ENCODE assay signal across 11 cellular contexts in the genomic region with DNA sequence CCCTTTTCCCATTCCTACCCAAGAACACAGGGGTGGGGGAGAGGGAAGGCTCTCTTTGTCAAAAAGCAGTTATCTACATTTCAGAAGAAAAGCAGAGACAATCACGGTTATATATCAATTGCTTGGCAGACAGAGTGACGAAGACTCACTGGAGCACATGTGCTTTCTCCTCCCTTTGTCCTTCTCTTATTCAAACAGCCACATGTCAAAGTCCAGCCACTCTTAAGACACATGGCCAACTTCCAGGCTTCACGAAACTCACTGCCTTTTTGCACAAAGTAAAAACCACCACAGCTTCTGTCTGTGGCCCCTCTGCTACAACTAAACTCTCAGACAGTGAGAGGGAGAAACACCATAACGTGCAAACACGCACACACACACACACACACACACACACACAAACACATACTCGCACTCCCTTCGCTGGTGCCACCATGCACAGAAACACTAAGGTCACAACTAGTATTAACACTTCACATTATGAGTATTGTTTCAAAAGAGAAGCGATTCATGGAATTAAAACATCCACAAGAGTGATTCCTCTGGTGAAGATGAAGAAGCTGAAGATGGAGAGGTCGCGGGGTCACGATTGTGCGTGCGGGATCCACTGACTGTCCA. TPM values are rescaled to one million over a fixed set of nuclear protein-coding genes. Genes with fewer than 3 reads are reported as not detected.
DNase-seq lines count a peak whose midpoint lies in the region; ATAC-seq and TF ChIP-seq lines count a peak whose summit lies in the region.
"Had no signal": no experiment of that assay in that cellular context is flagged by ENCODE, and none has a peak within 500 bp of the region (broad histone marks: within the 10 kb centered on the region; RNA-seq: fewer than 3 reads in every experiment).

No MANE protein-coding gene starts in this region.

- H2AFZ ChIP-seq in mammary epithelial cell (ENCODE audit: low read depth, low read length) = no peak overlapping the region

- no peak for ATAC-seq in naive B cell (ENCODE audit: low read depth in 2 of 2)
- ATAC-seq in psoas muscle = no peak
- ATAC-seq in HG02970 (IDR thresholded peaks at IDR 0.05; ENCODE audit: low FRiP score, unreplicated experiment) = no peak

- H3K4me1 ChIP-seq in HUES48 (ENCODE audit: control insufficient read depth, insufficient read depth, low read length) (no peaks in the 10 kb centered on the region), mammary epithelial cell (ENCODE audit: insufficient read depth, low read length) (no peaks in the 10 kb centered on the region), psoas muscle (no peaks in the 10 kb centered on the region)

- peaks cover 54% of the 10 kb centered on the region for H3K36me3 ChIP-seq in HUES48 (ENCODE audit: control insufficient read depth, insufficient read depth, low read length)
- no peaks in the 10 kb centered on the region for H3K36me3 ChIP-seq in mammary epithelial cell (ENCODE audit: insufficient read depth, low read length)
- peaks cover 0 to 70% of the 10 kb centered on the region in 2 donors for H3K36me3 ChIP-seq in psoas muscle (ENCODE audit: insufficient read depth in 1 of 2, low read depth in 1 of 2)

- H3K9ac ChIP-seq in HUES48 (ENCODE audit: low read depth, low read length) (no peak overlapping the region), mammary epithelial cell (ENCODE audit: insufficient read depth, low read length) (no peak overlapping the region)

- no peak for DNase-seq in mammary epithelial cell
- no peak for DNase-seq in naive B cell
- DNase-seq in psoas muscle = no peak
- DNase-seq in CD1c-positive myeloid dendritic cell (ENCODE audit: extremely low spot score) = no peak
- DNase-seq: activated CD8-positive, alpha-beta memory T cell treated with anti-CD3 and anti-CD28 coated beads, Interleukin-2, amount 50 U/mL, for 48 hours; effector memory CD4-positive, alpha-beta T cell; left lung; Peyer's patch; stimulated activated CD4-positive, alpha-beta T cell treated with anti-CD3 and anti-CD28 coated beads, Interleukin-2, amount 100 ng/mL, for 48 hours had no signal

- H3K4me3 Mint-ChIP-seq in naive B cell = peak overlapping the region in 2 of 8 donors; percentile 28 to 56

- 99% methylated on average over 13 of the region's 13 CpGs for WGBS in mammary epithelial cell (ENCODE audit: low coverage, missing lambda C conversion rate)
- 85 to 86% (median 86%) methylated on average over 13 of the region's 13 CpGs for WGBS in psoas muscle, 3 donors

- peaks cover 0 to 16% of the 10 kb centered on the region in 2 donors for H3K36me3 Mint-ChIP-seq in naive B cell

- no peaks in the 10 kb centered on the region for H4K20me1 ChIP-seq in mammary epithelial cell (ENCODE audit: insufficient read depth, low read length)

- H3K9me3 Mint-ChIP-seq in naive B cell = no peaks in the 10 kb centered on the region

- no peak overlapping the region for H3K4me2 ChIP-seq in mammary epithelial cell (ENCODE audit: insufficient read depth, low read depth, low read length)

- H3K4me3 ChIP-seq in HUES48 (ENCODE audit: low read depth, low read length) (no peak overlapping the region), mammary epithelial cell (replicated peaks in 1 of 3; ENCODE audit: insufficient read depth in 1 of 3, low read depth in 2 of 3, low read length in 3 of 3) (no peak overlapping the region), psoas muscle (no peak overlapping the region)
- H3K4me3 ChIP-seq: left lung, Peyer's patch had no signal

- no peaks in the 10 kb centered on the region for H3K27me3 Mint-ChIP-seq in naive B cell

- CTCF ChIA-PET in mammary epithelial cell (lab: Charles Lee; ENCODE audit: low non-redundant PET) = no interaction called here

- TSS peak; percentile 38 for BruUV-seq in mammary epithelial cell (replicated peaks; lab: Mats Ljungman, UMichigan)

- no peaks in the 10 kb centered on the region for H3K27me3 ChIP-seq in HUES48 (ENCODE audit: control insufficient read depth, insufficient read depth, low read length)
- no peaks in the 10 kb centered on the region for H3K27me3 ChIP-seq in mammary epithelial cell (ENCODE audit: insufficient read depth, low read length)
- no peaks in the 10 kb centered on the region for H3K27me3 ChIP-seq in psoas muscle (ENCODE audit: insufficient read depth in 3 of 3, low read length in 2 of 3)
- H3K27me3 ChIP-seq: left lung, Peyer's patch had no signal

- dilution Hi-C loops in mammary epithelial cell (cut with HindIII; ENCODE audit: low sequenced_read_pairs) = loop anchor here (10.0 kb wide), 1 partner anchor 74 kb away; a partner anchor contains a TSS

- in situ Hi-C loops in mammary epithelial cell (cut with MboI; ENCODE audit: low sequenced_read_pairs in 2 of 2) = no loop called here

- H3K27ac ChIP-seq in HUES48 (ENCODE audit: low read depth, low read length) (peak overlapping the region; percentile 28), mammary epithelial cell (ENCODE audit: insufficient read depth, low read depth, low read length) (no peak overlapping the region), psoas muscle (no peak overlapping the region)
- H3K27ac ChIP-seq: left lung had no signal

- H3K79me2 ChIP-seq in mammary epithelial cell (ENCODE audit: insufficient read depth, low read length) = no peaks in the 10 kb centered on the region

- TF ChIP-seq CTCF in mammary epithelial cell (conservative IDR thresholded peaks at IDR 0.05 in 1 of 2, IDR thresholded peaks at IDR 0.05 in 1 of 2; ENCODE audit: extremely low read depth in 1 of 2, insufficient read depth in 1 of 2, low read depth in 1 of 2, low read length in 2 of 2) = no peak
- no peak for TF ChIP-seq CTCF in psoas muscle (IDR thresholded peaks at IDR 0.05)

- peak overlapping the region in 5 of 6 donors; percentile 49 to 97 (median 71) for H3K27ac Mint-ChIP-seq in naive B cell

- H3K9me3 ChIP-seq in HUES48 (ENCODE audit: control insufficient read depth, insufficient read depth, low read length) (no peaks in the 10 kb centered on the region), mammary epithelial cell (replicated peaks; ENCODE audit: insufficient read depth, low read length) (no peaks in the 10 kb centered on the region), psoas muscle (no peaks in the 10 kb centered on the region)
- H3K9me3 ChIP-seq: left lung, Peyer's patch had no signal

- intact Hi-C loops in mammary epithelial cell (cut with micrococcal nuclease) = no loop called here
- intact Hi-C loops in psoas muscle (cut with DNase I) = no loop called here

- peaks cover 10 to 21% (median 11%) of the 10 kb centered on the region in 3 donors for H3K4me1 Mint-ChIP-seq in naive B cell

RNA-seq across cellular contexts. Expression of a gene that starts 7.0 kb away (rescaled TPM):
- 10 to 100 TPM; 10.9 to 24.8 TPM for total RNA-seq in mammary epithelial cell
- polyA plus RNA-seq in mammary epithelial cell = 7.6 TPM
- 3.0 TPM for polyA minus RNA-seq in mammary epithelial cell
- 10 to 100 TPM; 21.9 to 32.7 (median 26.2) TPM for polyA plus RNA-seq in naive B cell (ENCODE audit: low read depth in 6 of 6)
- total RNA-seq in psoas muscle = 1 to 10 TPM; 4.7 to 9.4 (median 7.0) TPM
- 10 to 100 TPM in 1 of 3 donors, 1 to 10 TPM in 2; 6.8 to 11.5 (median 8.8) TPM for polyA plus RNA-seq in psoas muscle

RNA-seq across cellular contexts. Expression of a gene that starts 16.0 kb away (rescaled TPM):
- not detected for total RNA-seq in mammary epithelial cell
- not detected for polyA plus RNA-seq in mammary epithelial cell
- polyA minus RNA-seq in mammary epithelial cell = not detected
- polyA plus RNA-seq in naive B cell (ENCODE audit: low read depth in 6 of 6) = not detected
- total RNA-seq in psoas muscle = not detected
- polyA plus RNA-seq in psoas muscle = not detected
- total RNA-seq: left lung, Peyer's patch had no signal

RNA-seq across cellular contexts. Expression of a gene that starts 20.3 kb away (rescaled TPM):
- total RNA-seq in mammary epithelial cell (not detected), psoas muscle (under 1 TPM in 3 of 4 donors, not detected in 1; 0.08 to 0.17 (median 0.11) TPM)
- polyA plus RNA-seq in mammary epithelial cell (0.01 TPM), naive B cell (ENCODE audit: low read depth in 6 of 6) (under 1 TPM in 4 of 6 donors, not detected in 2; 0.09 to 0.17 (median 0.12) TPM), psoas muscle (under 1 TPM in 2 of 3 donors, not detected in 1; 0.01 to 0.03 TPM)
- polyA minus RNA-seq in mammary epithelial cell = 1.7 TPM

RNA-seq across cellular contexts. Expression of a gene that starts 46.5 kb away (rescaled TPM):
- 100 to 1,000 TPM in 1 of 2 donors, 10 to 100 TPM in 1; 98.4 to 135 TPM for total RNA-seq in mammary epithelial cell
- polyA plus RNA-seq in mammary epithelial cell = 176 TPM
- 114 TPM for polyA minus RNA-seq in mammary epithelial cell
- polyA plus RNA-seq in naive B cell (ENCODE audit: low read depth in 6 of 6) = 100 to 1,000 TPM in 3 of 6 donors, 10 to 100 TPM in 3; 72.4 to 137 (median 94.4) TPM
- total RNA-seq in psoas muscle = 10 to 100 TPM; 27.3 to 43.2 (median 38.7) TPM
- 10 to 100 TPM; 41.5 to 70.9 (median 60.0) TPM for polyA plus RNA-seq in psoas muscle
